Comparison of ENCODE assay signal across 16 cellular contexts in the genomic region with DNA sequence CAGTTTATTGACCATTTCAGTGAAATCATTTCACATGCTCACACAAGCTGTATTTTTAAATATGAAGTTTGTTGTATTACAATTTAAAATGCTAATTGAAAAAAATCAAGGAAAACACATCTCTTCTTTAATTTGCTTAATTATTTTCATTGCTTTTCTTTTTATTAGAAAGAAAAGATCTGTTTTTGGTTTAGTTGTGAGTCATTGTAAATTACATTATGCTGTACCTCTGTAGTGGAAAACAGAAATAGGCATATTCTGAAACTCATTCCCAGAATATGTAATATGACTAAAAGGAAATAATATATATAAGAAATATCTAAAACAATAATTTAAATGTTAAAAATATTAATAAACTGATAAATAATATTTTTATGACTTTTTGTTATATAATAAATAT.
DNase-seq lines count a peak whose midpoint lies in the region; ATAC-seq, FAIRE-seq and TF ChIP-seq lines count a peak whose summit lies in the region.
"Had no signal": no experiment of that assay in that cellular context is flagged by ENCODE, and none has a peak within 500 bp of the region (broad histone marks: within the 10 kb centered on the region; RNA-seq: fewer than 3 reads in every experiment).

No MANE protein-coding gene starts in this region.

- intact Hi-C loops in pancreas (cut with DNase I), result no loop called here

- H3K36me3 ChIP-seq in ACC112 (ENCODE audit: insufficient read depth, low read length), result peaks cover 8% of the 10 kb centered on the region; the same call in 1 of the 2 replicates
- no peaks in the 10 kb centered on the region for H3K36me3 ChIP-seq in GM23248 (ENCODE audit: low read depth)
- no peaks in the 10 kb centered on the region for H3K36me3 ChIP-seq in pancreas
- H3K36me3 ChIP-seq: BLaER1 treated with 17β-estradiol and CSF1 and Interleukin-3, amounts not matched to agents 10 nM and 100 nM had no signal

- no peaks in the 10 kb centered on the region for H3K9me2 ChIP-seq in GM23248 (ENCODE audit: insufficient read depth)

- H3K27me3 ChIP-seq in ACC112 (ENCODE audit: insufficient read depth, low read length) (no peaks in the 10 kb centered on the region), GM23248 (replicated peaks; ENCODE audit: insufficient read depth) (no peaks in the 10 kb centered on the region), pancreas (no peaks in the 10 kb centered on the region)
- H3K27me3 ChIP-seq: BLaER1 treated with 17β-estradiol and CSF1 and Interleukin-3, amounts not matched to agents 10 nM and 100 nM had no signal

- ATAC-seq in SK-N-SH treated with all-trans-retinoic acid at 6 μM for 48 hours (no peak; the same call in 2 of the 3 replicates), pancreas (no peak), HG03439 (IDR thresholded peaks at IDR 0.05; ENCODE audit: unreplicated experiment) (no peak)
- ATAC-seq: K562 had no signal

- H3K79me2 ChIP-seq in ACC112 (ENCODE audit: control insufficient read depth, insufficient read depth, low read length, unreplicated experiment) (no peaks in the 10 kb centered on the region), GM23248 (ENCODE audit: insufficient read depth) (no peaks in the 10 kb centered on the region)

- H3K27ac ChIP-seq in ACC112 (ENCODE audit: low read depth, low read length) (peak overlapping the region; percentile 63), GM23248 (no peak overlapping the region), pancreas (no peak overlapping the region)
- H3K27ac ChIP-seq: BLaER1 treated with 17β-estradiol and CSF1 and Interleukin-3, amounts not matched to agents 10 nM and 100 nM had no signal

- in situ Hi-C loops in GM23248 (cut with MboI), result no loop called here

- TF ChIP-seq CTCF in pancreas (IDR thresholded peaks at IDR 0.05), result no peak

- H2AFZ ChIP-seq in ACC112 (ENCODE audit: low read length, unreplicated experiment), result peak overlapping the region; percentile 31
- H2AFZ ChIP-seq in GM23248, result no peak overlapping the region

- no peak overlapping the region for H3K4me3 ChIP-seq in ACC112 (ENCODE audit: low read depth, low read length)
- no peak overlapping the region for H3K4me3 ChIP-seq in GM23248
- no peak overlapping the region for H3K4me3 ChIP-seq in pancreas
- H3K4me3 ChIP-seq: BLaER1 treated with 17β-estradiol and CSF1 and Interleukin-3, amounts not matched to agents 10 nM and 100 nM; K562 had no signal

- H3K4me2 ChIP-seq in GM23248 (ENCODE audit: unreplicated experiment), result no peak overlapping the region
- H3K4me2 ChIP-seq: BLaER1 treated with 17β-estradiol and CSF1 and Interleukin-3, amounts not matched to agents 10 nM and 100 nM had no signal

- H3K4me1 ChIP-seq in ACC112 (ENCODE audit: control insufficient read depth, insufficient read depth, low read length, unreplicated experiment) (peaks cover 39% of the 10 kb centered on the region), GM23248 (ENCODE audit: insufficient read depth) (no peaks in the 10 kb centered on the region), pancreas (no peaks in the 10 kb centered on the region)
- H3K4me1 ChIP-seq: BLaER1 treated with 17β-estradiol and CSF1 and Interleukin-3, amounts not matched to agents 10 nM and 100 nM had no signal

- DNase-seq in GM23248 (peak; percentile 18), pancreas (no peak), NCI-H2081 (lab: John Stamatoyannopoulos, UW) (no peak), RPMI8226 (no peak)
- DNase-seq: ACHN; CD4-positive, CD25-positive, alpha-beta regulatory T cell; DMS79; GOT3; H9; HFFc6 had no signal

- H3K9me3 ChIP-seq in GM23248 (ENCODE audit: low read depth), result no peaks in the 10 kb centered on the region
- no peaks in the 10 kb centered on the region for H3K9me3 ChIP-seq in pancreas
- H3K9me3 ChIP-seq: BLaER1 treated with 17β-estradiol and CSF1 and Interleukin-3, amounts not matched to agents 10 nM and 100 nM had no signal

- peak; percentile 78 for FAIRE-seq in pancreas (lab: Jason Lieb, UNC)
- FAIRE-seq: GM12891, K562 had no signal

- no peak overlapping the region for H3K9ac ChIP-seq in GM23248
- H3K9ac ChIP-seq: BLaER1 treated with 17β-estradiol and CSF1 and Interleukin-3, amounts not matched to agents 10 nM and 100 nM had no signal

- H4K20me1 ChIP-seq in GM23248 (ENCODE audit: insufficient read depth), result no peaks in the 10 kb centered on the region
- H4K20me1 ChIP-seq: BLaER1 treated with 17β-estradiol and CSF1 and Interleukin-3, amounts not matched to agents 10 nM and 100 nM had no signal

- peaks cover 7% of the 10 kb centered on the region; the same call in 1 of the 2 replicates for H3F3A ChIP-seq in GM23248 (ENCODE audit: insufficient read depth)

TF ChIP-seq in SK-N-SH treated with all-trans-retinoic acid at 6 μM for 48 hours, 23 proteins besides CTCF, POLR2A, EP300 and RAD21:
- TF ChIP-seq ESRRG (CRISPR knock-in tag; IDR thresholded peaks at IDR 0.05), result no peak
- 0 out of 2 replicates have a peak, but pooled peaks have one; percentile 38 for TF ChIP-seq ISL1 (CRISPR knock-in tag; IDR thresholded peaks at IDR 0.05)
- no peak for TF ChIP-seq ZFP3 (CRISPR knock-in tag; IDR thresholded peaks at IDR 0.05)
- TF ChIP-seq ZC3H10 (CRISPR knock-in tag; IDR thresholded peaks at IDR 0.05), result peak; percentile 54; the same call in 1 of the 2 replicates
- TF ChIP-seq TSHZ2 (CRISPR knock-in tag; IDR thresholded peaks at IDR 0.05), result no peak
TF ChIP-seq in SK-N-SH treated with all-trans-retinoic acid at 6 μM for 48 hours: peak in this region for 2.
